ENCODE assay signal across 7 cellular contexts in the genomic region with DNA sequence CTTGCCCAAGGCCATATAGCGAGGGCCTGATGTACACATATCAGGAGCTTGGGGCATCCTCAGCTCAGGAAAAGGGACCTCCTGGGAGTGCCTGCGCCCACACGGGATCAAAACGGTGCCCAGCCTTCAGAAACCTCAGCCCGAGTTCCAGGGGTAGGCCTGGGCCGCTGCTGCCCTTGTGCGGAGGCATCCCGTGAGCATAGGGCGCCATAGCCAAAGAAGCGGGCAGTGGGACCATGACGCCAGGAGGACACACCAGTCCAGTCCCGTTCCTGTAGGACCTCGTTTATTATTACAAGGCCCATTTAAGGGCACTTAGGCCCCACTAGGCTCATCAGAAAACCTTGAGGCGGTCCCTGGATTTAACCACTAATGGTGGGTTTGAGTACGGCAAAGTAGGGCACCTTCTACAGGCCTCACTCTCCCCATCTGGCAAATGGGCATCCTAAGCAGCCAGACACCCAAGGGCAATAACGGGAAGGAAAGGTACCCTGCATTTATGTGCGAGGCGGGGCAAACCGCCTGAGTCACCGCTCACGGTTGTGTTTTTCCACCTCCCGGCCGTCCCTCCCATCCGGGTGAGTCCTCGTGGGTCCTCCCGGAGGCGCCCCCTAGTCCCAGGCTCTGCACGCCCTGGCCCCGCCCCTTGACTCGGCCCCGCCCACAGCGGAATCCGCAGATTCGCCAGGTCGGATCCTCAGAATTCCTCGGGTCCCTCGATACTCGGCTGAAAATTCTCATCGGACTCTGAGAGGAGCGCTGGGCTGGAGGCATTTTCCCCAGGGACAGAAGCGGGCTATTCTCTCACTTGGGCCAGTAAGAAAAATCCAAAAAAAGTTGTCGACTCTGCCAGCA. TPM values are rescaled to one million over a fixed set of nuclear protein-coding genes. Genes with fewer than 3 reads are reported as not detected.
A peak's percentile ranks its signal among the peaks of the same experiment; 100 is the strongest.
DNase-seq lines count a peak whose midpoint lies in the region; ATAC-seq and TF ChIP-seq lines count a peak whose summit lies in the region.

No MANE protein-coding gene starts in this region.

- peak; percentile 43 for TF ChIP-seq CTCF in GM13976 (IDR thresholded peaks at IDR 0.05; ENCODE audit: borderline replicate concordance, control extremely low read depth, extremely low read depth, insufficient read depth, missing control alignments)

- DNase-seq in GM13976 (ENCODE audit: low spot score): peak; percentile 91
- peak; percentile 80 for DNase-seq in NCI-H345 (lab: John Stamatoyannopoulos, UW)
- DNase-seq in activated CD4-positive, alpha-beta T cell treated with anti-CD3 and anti-CD28 coated beads for 1 hour: peak; percentile 80
- peak; percentile 86 for DNase-seq in cerebellum (ENCODE audit: low spot score)
- peak; percentile 93 for DNase-seq in kidney tubule cell (ENCODE audit: low spot score)
- peak; percentile 84 to 92 for DNase-seq in stimulated activated CD4-positive, alpha-beta T cell treated with anti-CD3 and anti-CD28 coated beads, Interleukin-1b, Interleukin-23, amount 100 ng/mL, for 4 hours (ENCODE audit: low read depth in 2 of 2)

- peak; percentile 53 for ATAC-seq in HG02885 (IDR thresholded peaks at IDR 0.05; ENCODE audit: poor library complexity, unreplicated experiment)

- in situ Hi-C loops in GM13976 (cut with MboI; ENCODE audit: low sequenced_read_pairs, unreplicated experiment): loop anchor here (25.0 kb wide), 1 partner anchor 905 kb away; a partner anchor contains a TSS

RNA-seq across cellular contexts. Expression of a gene that starts 0.7 kb away (rescaled TPM):
- 3.3 TPM for total RNA-seq in cerebellum

RNA-seq across cellular contexts. Expression of a gene that starts 8.0 kb away (rescaled TPM):
- total RNA-seq in cerebellum: 5.4 TPM

RNA-seq across cellular contexts. Expression of a gene that starts 28.2 kb away (rescaled TPM):
- total RNA-seq in cerebellum: 1.8 TPM

RNA-seq across cellular contexts. Expression of a gene that starts 33.5 kb away (rescaled TPM):
- 32.3 TPM for total RNA-seq in cerebellum

RNA-seq across cellular contexts. Expression of a gene that starts 53.6 kb away (rescaled TPM):
- total RNA-seq in cerebellum: 22.5 TPM

Comparison
In these comparisons a context has a peak if more than half of its experiments do, and no peak if none do; other contexts are left out.
1. Peak in every context shown above with its lines: DNase-seq and ATAC-seq.